In the genomic region with DNA sequence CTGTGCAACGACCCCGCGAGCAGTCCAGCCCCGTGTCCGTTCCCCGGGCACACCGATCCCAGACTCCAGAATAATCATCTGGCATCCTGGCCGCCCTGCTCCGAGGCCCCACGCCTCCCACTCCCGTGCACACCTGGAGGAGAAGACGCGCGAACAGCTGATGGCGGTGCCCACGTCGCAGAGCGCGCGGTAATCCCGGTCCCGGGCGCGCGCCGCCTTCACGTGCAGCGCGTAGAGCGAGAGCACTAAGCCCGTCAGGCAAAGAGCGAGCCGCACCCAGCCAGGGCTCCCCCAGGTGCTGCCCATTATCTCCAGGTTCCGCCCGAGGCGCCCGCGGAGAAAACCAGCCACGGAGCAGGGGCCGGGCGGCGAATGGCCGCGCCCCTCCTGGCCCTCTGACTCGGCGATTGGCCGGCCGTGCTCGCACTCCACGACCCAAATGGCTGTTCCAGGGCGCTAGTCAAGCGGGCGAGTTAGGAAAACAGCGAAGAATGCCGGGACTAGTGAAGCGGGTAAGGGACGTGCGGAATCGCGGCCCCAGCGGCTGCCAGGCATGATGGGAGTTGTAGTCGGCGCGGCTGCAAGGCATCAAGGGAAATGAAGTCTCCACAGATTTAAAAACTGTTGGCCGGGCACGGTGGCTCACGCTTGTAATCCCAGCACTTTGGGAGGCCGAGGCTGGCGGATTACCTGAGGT, we compare ENCODE assay signal across 8 cellular contexts. TPM values are rescaled to one million over a fixed set of nuclear protein-coding genes. Genes with fewer than 3 reads are reported as not detected.
A peak's percentile ranks its signal among the peaks of the same experiment; 100 is the strongest.
DNase-seq lines count a peak whose midpoint lies in the region; ATAC-seq and TF ChIP-seq lines count a peak whose summit lies in the region.

A gene (minus strand): TSS at position 374 of the 697 bp plus-strand sequence. CDS start 68 bp downstream, at position 306.

- CTCF ChIA-PET in activated CD8-positive, alpha-beta T cell treated with anti-CD3 and anti-CD28 coated beads for 36 hours (lab: Charles Lee): interaction anchor here (0.9 to 3.1 kb wide), 7 partner anchors 19 to 136 kb away, joined by 3 to 15 read pairs (median 3); a partner anchor contains a TSS

- H3K4me3 ChIP-seq in CD4-positive, CD25-positive, alpha-beta regulatory T cell (ENCODE audit: low read depth, low read length): peak within 1 kb of the TSS; percentile 70
- H3K4me3 ChIP-seq in lower lobe of right lung: peak within 1 kb of the TSS; percentile 93

- H3K27ac ChIP-seq in CD4-positive, CD25-positive, alpha-beta regulatory T cell (ENCODE audit: insufficient read depth, low read length, poor library complexity, severe bottlenecking): peak within 1 kb of the TSS; percentile 83
- peak within 1 kb of the TSS; percentile 89 for H3K27ac ChIP-seq in lower lobe of right lung

- H3K9me3 Mint-ChIP-seq in CD4-positive, CD25-positive, alpha-beta regulatory T cell: peaks cover 0 to 2% (median 0%) of the 10 kb centered on the region in 7 donors
- no peaks in the 10 kb centered on the region for H3K9me3 Mint-ChIP-seq in activated CD8-positive, alpha-beta T cell treated with anti-CD3 and anti-CD28 coated beads for 36 hours

- no peaks in the 10 kb centered on the region for H3K27me3 ChIP-seq in CD4-positive, CD25-positive, alpha-beta regulatory T cell (ENCODE audit: control insufficient read depth, insufficient read depth, low read length)
- no peaks in the 10 kb centered on the region for H3K27me3 ChIP-seq in lower lobe of right lung (ENCODE audit: low read depth)

- peaks cover 10 to 36% (median 20%) of the 10 kb centered on the region in 4 donors for H3K4me1 Mint-ChIP-seq in CD4-positive, CD25-positive, alpha-beta regulatory T cell
- H3K4me1 Mint-ChIP-seq in activated CD8-positive, alpha-beta T cell treated with anti-CD3 and anti-CD28 coated beads for 36 hours (ENCODE audit: low read depth): peaks cover 22% of the 10 kb centered on the region

- TF ChIP-seq CTCF in activated CD8-positive, alpha-beta T cell treated with anti-CD3 and anti-CD28 coated beads for 36 hours (IDR thresholded peaks at IDR 0.05): no peak
- no peak for TF ChIP-seq CTCF in lower lobe of right lung (IDR thresholded peaks at IDR 0.05)

- peak; percentile 80 to 94 (median 86) for DNase-seq in CD4-positive, CD25-positive, alpha-beta regulatory T cell
- DNase-seq in NCI-H82 treated with DMSO at 0.1 percent for 48 hours (lab: John Stamatoyannopoulos, UW; ENCODE audit: unreplicated experiment) (peak; percentile 95), ecto neural progenitor cell (ENCODE audit: low spot score) (peak; percentile 96), lower lobe of right lung (peak; percentile 97)
- DNase-seq in activated CD8-positive, alpha-beta T cell treated with anti-CD3 and anti-CD28 coated beads for 36 hours: peak; percentile 96
- peak; percentile 80 to 91 (median 81) for DNase-seq in stimulated activated CD4-positive, alpha-beta T cell treated with anti-CD3 and anti-CD28 coated beads, TNF-alpha, amount 100 ng/mL, for 24 hours (ENCODE audit: low read depth in 3 of 3)

- no peaks in the 10 kb centered on the region for H3K9me3 ChIP-seq in CD4-positive, CD25-positive, alpha-beta regulatory T cell (ENCODE audit: control insufficient read depth in 2 of 2, low read length in 2 of 2)
- H3K9me3 ChIP-seq in lower lobe of right lung: no peaks in the 10 kb centered on the region

- peaks cover 10% of the 10 kb centered on the region for H3K36me3 ChIP-seq in CD4-positive, CD25-positive, alpha-beta regulatory T cell (ENCODE audit: control insufficient read depth, insufficient read depth, low read length)
- H3K36me3 ChIP-seq in lower lobe of right lung: peaks cover 19% of the 10 kb centered on the region

- intact Hi-C loops in activated CD8-positive, alpha-beta T cell treated with anti-CD3 and anti-CD28 coated beads for 36 hours (cut with micrococcal nuclease): no loop called here
- intact Hi-C loops in lower lobe of right lung (cut with DNase I): no loop called here

- peak within 1 kb of the TSS; percentile 94 to 99 (median 96) for H3K4me3 Mint-ChIP-seq in CD4-positive, CD25-positive, alpha-beta regulatory T cell
- peak within 1 kb of the TSS; percentile 94 for H3K4me3 Mint-ChIP-seq in activated CD8-positive, alpha-beta T cell treated with anti-CD3 and anti-CD28 coated beads for 36 hours

- H3K27ac Mint-ChIP-seq in CD4-positive, CD25-positive, alpha-beta regulatory T cell: peak within 1 kb of the TSS; percentile 69 to 95 (median 84)
- H3K27ac Mint-ChIP-seq in activated CD8-positive, alpha-beta T cell treated with anti-CD3 and anti-CD28 coated beads for 36 hours: peak within 1 kb of the TSS; percentile 90

- POLR2A ChIA-PET in activated CD8-positive, alpha-beta T cell treated with anti-CD3 and anti-CD28 coated beads for 36 hours (lab: Charles Lee): interaction anchor here (0.8 to 1.5 kb wide), 9 partner anchors 10 to 47 kb away, joined by 3 to 6 read pairs (median 4); a partner anchor contains a TSS

- no peaks in the 10 kb centered on the region for H3K36me3 Mint-ChIP-seq in CD4-positive, CD25-positive, alpha-beta regulatory T cell
- peaks cover 17% of the 10 kb centered on the region for H3K36me3 Mint-ChIP-seq in activated CD8-positive, alpha-beta T cell treated with anti-CD3 and anti-CD28 coated beads for 36 hours (ENCODE audit: low read depth)

- peaks cover 7% of the 10 kb centered on the region for H3K27me3 Mint-ChIP-seq in CD4-positive, CD25-positive, alpha-beta regulatory T cell
- no peaks in the 10 kb centered on the region for H3K27me3 Mint-ChIP-seq in activated CD8-positive, alpha-beta T cell treated with anti-CD3 and anti-CD28 coated beads for 36 hours

- ATAC-seq in CD4-positive, CD25-positive, alpha-beta regulatory T cell (ENCODE audit: low read depth in 2 of 2): peak; percentile 89
- peak; percentile 89 for ATAC-seq in GM19397 (IDR thresholded peaks at IDR 0.05; ENCODE audit: unreplicated experiment)
- ATAC-seq in HG03571 (IDR thresholded peaks at IDR 0.05; ENCODE audit: unreplicated experiment): peak; percentile 84
- ATAC-seq in activated CD8-positive, alpha-beta T cell treated with anti-CD3 and anti-CD28 coated beads for 36 hours: peak; percentile 88
- ATAC-seq in lower lobe of right lung: peak; percentile 96 to 97

- peaks cover 14% of the 10 kb centered on the region for H3K4me1 ChIP-seq in CD4-positive, CD25-positive, alpha-beta regulatory T cell (ENCODE audit: control insufficient read depth, insufficient read depth, low read length, poor library complexity, severe bottlenecking)
- peaks cover 25% of the 10 kb centered on the region for H3K4me1 ChIP-seq in lower lobe of right lung

RNA-seq across cellular contexts. Expression of the gene that starts here (rescaled TPM):
- total RNA-seq in CD4-positive, CD25-positive, alpha-beta regulatory T cell: 38.1 TPM
- 100 to 1,000 TPM in 3 of 4 donors, 10 to 100 TPM in 1; 97.8 to 113 (median 105) TPM for polyA plus RNA-seq in CD4-positive, CD25-positive, alpha-beta regulatory T cell
- 10 to 100 TPM; 68.5 to 71.5 TPM for total RNA-seq in activated CD8-positive, alpha-beta T cell treated with anti-CD3 and anti-CD28 coated beads for 36 hours
- total RNA-seq in lower lobe of right lung: 65.6 TPM

Comparison
In these comparisons a context has a peak if more than half of its experiments do, and no peak if none do; other contexts are left out.
1. Peak in every context shown above with its lines: DNase-seq, ATAC-seq, H3K4me3 ChIP-seq and H3K27ac ChIP-seq.